Comparison of ENCODE assay signal across 27 cellular contexts in the genomic region with DNA sequence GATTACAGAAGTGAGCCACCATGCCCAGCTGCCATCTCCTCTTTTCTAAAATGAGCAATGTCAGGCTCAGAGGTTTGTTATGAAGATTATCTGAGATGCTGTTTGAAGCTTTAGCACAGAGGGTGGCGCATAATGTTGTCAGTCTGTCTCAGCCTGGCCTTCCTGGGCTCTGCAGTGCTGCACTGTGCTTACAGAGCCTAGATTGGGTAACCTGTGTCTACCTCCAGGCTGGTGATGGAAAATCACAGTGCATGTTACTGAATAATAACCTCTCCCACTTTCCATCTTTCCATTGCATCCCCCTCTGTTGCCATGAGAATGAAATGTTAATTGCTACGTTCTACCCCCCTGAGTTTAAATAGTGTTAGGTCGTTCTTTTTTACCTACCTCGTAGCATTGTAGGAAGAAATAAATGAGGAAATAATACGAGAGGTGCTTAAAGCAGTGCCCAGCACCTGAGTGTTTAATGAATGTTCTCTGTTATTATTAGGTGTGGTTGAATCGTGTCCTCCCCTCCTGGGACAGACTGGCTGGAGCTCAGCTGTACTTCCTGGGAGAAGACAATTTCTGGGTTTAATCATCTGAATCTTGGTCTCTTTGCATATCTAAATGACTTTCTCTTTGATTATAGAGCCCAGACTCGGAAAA. TPM values are rescaled to one million over a fixed set of nuclear protein-coding genes. Genes with fewer than 3 reads are reported as not detected.
DNase-seq lines count a peak whose midpoint lies in the region; ATAC-seq and TF ChIP-seq lines count a peak whose summit lies in the region.
"Had no signal": no experiment of that assay in that cellular context is flagged by ENCODE, and none has a peak within 500 bp of the region (broad histone marks: within the 10 kb centered on the region; RNA-seq: fewer than 3 reads in every experiment).

No MANE protein-coding gene starts in this region.

- intact Hi-C loops in IMR-90 (cut with micrococcal nuclease): no loop called here
- intact Hi-C loops in ascending aorta (cut with DNase I): loop anchor here (10.0 kb wide), 2 partner anchors 550 to 1030 kb away; no protein-coding TSS in a partner anchor
- intact Hi-C loops in left lung (cut with DNase I): no loop called here

- peaks cover 20% of the 10 kb centered on the region for H4K20me1 ChIP-seq in IMR-90 (ENCODE audit: insufficient read depth, low read length)

- H2BK120ac ChIP-seq in IMR-90 (ENCODE audit: low read depth, low read length): no peak overlapping the region

- no peak overlapping the region for H3K56ac ChIP-seq in IMR-90 (ENCODE audit: extremely low read depth, insufficient read depth, low read length)

- H2BK5ac ChIP-seq in IMR-90 (ENCODE audit: low read depth, low read length, poor library complexity, severe bottlenecking): no peak overlapping the region

- DNase-seq in IMR-90: no peak
- DNase-seq in ascending aorta (ENCODE audit: low spot score in 2 of 2): no peak
- DNase-seq in left lung: no peak
- DNase-seq in thoracic aorta (ENCODE audit: low spot score): no peak
- no peak for DNase-seq in activated effector memory CD4-positive, alpha-beta T cell treated with anti-CD3 and anti-CD28 coated beads, Interleukin-2, amount 50 U/mL, for 16 hours
- no peak for DNase-seq in effector memory CD4-positive, alpha-beta T cell
- no peak for DNase-seq in COLO668 (lab: John Stamatoyannopoulos, UW; ENCODE audit: unreplicated experiment)
- DNase-seq: GOT3, HFFc6, MM.1S, NCI-H1417, NCI-H1694, NCI-H2029 treated with DMSO at 0.1 percent for 48 hours, NCI-H2227 treated with DMSO at 0.1 percent for 48 hours, NCI-H510A, NCI-H69, SHP77 had no signal

- H2AK9ac ChIP-seq in IMR-90 (replicated peaks; ENCODE audit: low read depth, low read length, poor library complexity): no peak overlapping the region

- no peak overlapping the region for H3K9ac ChIP-seq in IMR-90 (ENCODE audit: low read depth, low read length)
- H3K9ac ChIP-seq: KMS-11 had no signal

- H2AK5ac ChIP-seq in IMR-90 (ENCODE audit: low read depth, low read length): peak overlapping the region; percentile 48; the same call in 1 of the 2 replicates

- H4K5ac ChIP-seq in IMR-90 (ENCODE audit: low read depth, low read length): no peak overlapping the region

- H3K9me1 ChIP-seq in IMR-90 (ENCODE audit: insufficient read depth, low read length): peaks cover 25% of the 10 kb centered on the region

- no peak overlapping the region for H3K14ac ChIP-seq in IMR-90 (replicated peaks; ENCODE audit: low read depth, low read length)

- H2BK15ac ChIP-seq in IMR-90 (ENCODE audit: low read depth, low read length): no peak overlapping the region

- peaks cover 3 to 44% of the 10 kb centered on the region in 2 experiments; a peak in 3 of 4 replicates for H3K79me1 ChIP-seq in IMR-90 (ENCODE audit: low read depth in 1 of 2, low read length in 2 of 2)

- H3K36me3 ChIP-seq in IMR-90 (ENCODE audit: control insufficient read depth, insufficient read depth, low read length): peaks cover 29% of the 10 kb centered on the region
- peaks cover 19 to 39% of the 10 kb centered on the region in 2 donors for H3K36me3 ChIP-seq in ascending aorta
- H3K36me3 ChIP-seq in left lung: peaks cover 0 to 38% of the 10 kb centered on the region in 2 donors
- H3K36me3 ChIP-seq in thoracic aorta: peaks cover 27% of the 10 kb centered on the region
- peaks cover 4% of the 10 kb centered on the region for H3K36me3 ChIP-seq in effector memory CD4-positive, alpha-beta T cell (ENCODE audit: control insufficient read depth, insufficient read depth, low read length)

- TF ChIP-seq RAD21 in IMR-90 (IDR thresholded peaks at IDR 0.05; ENCODE audit: low read length): no peak

- H2AFZ ChIP-seq in IMR-90 (replicated peaks; ENCODE audit: low read length, poor library complexity): no peak overlapping the region

- POLR2A ChIA-PET in IMR-90 (lab: Charles Lee; ENCODE audit: unreplicated experiment): no interaction called here

- H3K4me2 ChIP-seq in IMR-90 (ENCODE audit: low read depth, low read length): no peak overlapping the region
- H3K4me2 ChIP-seq: KMS-11 had no signal

- H3K4ac ChIP-seq in IMR-90 (ENCODE audit: low read depth, low read length): no peak overlapping the region

- no peak overlapping the region for H4K8ac ChIP-seq in IMR-90 (ENCODE audit: low read depth in 2 of 2, low read length in 2 of 2)

- H3K27ac ChIP-seq in IMR-90 (ENCODE audit: insufficient read depth, low read length): no peak overlapping the region
- H3K27ac ChIP-seq in ascending aorta: peak overlapping the region; percentile 74 to 91
- H3K27ac ChIP-seq in left lung: no peak overlapping the region
- peak overlapping the region; percentile 51 to 91 for H3K27ac ChIP-seq in thoracic aorta
- no peak overlapping the region for H3K27ac ChIP-seq in effector memory CD4-positive, alpha-beta T cell (ENCODE audit: insufficient read depth, low read length, poor library complexity, severe bottlenecking)
- H3K27ac ChIP-seq: KMS-11, RWPE1 had no signal

- no peaks in the 10 kb centered on the region for H3K9me3 ChIP-seq in IMR-90 (ENCODE audit: control insufficient read depth, insufficient read depth, low read length)
- no peaks in the 10 kb centered on the region for H3K9me3 ChIP-seq in ascending aorta
- no peaks in the 10 kb centered on the region for H3K9me3 ChIP-seq in left lung
- no peaks in the 10 kb centered on the region for H3K9me3 ChIP-seq in thoracic aorta
- H3K9me3 ChIP-seq in effector memory CD4-positive, alpha-beta T cell (ENCODE audit: control insufficient read depth, low read length): no peaks in the 10 kb centered on the region
- H3K9me3 ChIP-seq: HAP-1 had no signal

- H2BK20ac ChIP-seq in IMR-90 (ENCODE audit: low read depth, low read length): no peak overlapping the region

- no TSS peak for BruUV-seq in IMR-90 (replicated peaks; lab: Mats Ljungman, UMichigan)

- H3K23ac ChIP-seq in IMR-90 (ENCODE audit: low read depth, low read length): no peak overlapping the region

- ATAC-seq in IMR-90 (ENCODE audit: low read depth): no peak
- ATAC-seq in left lung: peak; percentile 55
- no peak for ATAC-seq in thoracic aorta (ENCODE audit: insufficient number of reproducible peaks, low FRiP score, low read depth)
- ATAC-seq: Panc1 had no signal

- TF ChIP-seq CTCF in IMR-90 (conservative IDR thresholded peaks at IDR 0.05; ENCODE audit: low read depth, low read length): no peak
- no peak for TF ChIP-seq CTCF in ascending aorta (IDR thresholded peaks at IDR 0.05)
- no peak for TF ChIP-seq CTCF in left lung (IDR thresholded peaks at IDR 0.05)
- no peak for TF ChIP-seq CTCF in thoracic aorta (IDR thresholded peaks at IDR 0.05)

- H4K91ac ChIP-seq in IMR-90 (ENCODE audit: insufficient read depth, low read depth, low read length): no peak overlapping the region

- no peak for TF ChIP-seq POLR2A in IMR-90 (IDR thresholded peaks at IDR 0.05; ENCODE audit: low read depth, low read length)

- H3K27me3 ChIP-seq in IMR-90 (ENCODE audit: control insufficient read depth, insufficient read depth, low read length): no peaks in the 10 kb centered on the region
- no peaks in the 10 kb centered on the region for H3K27me3 ChIP-seq in ascending aorta
- no peaks in the 10 kb centered on the region for H3K27me3 ChIP-seq in left lung
- no peaks in the 10 kb centered on the region for H3K27me3 ChIP-seq in thoracic aorta (replicated peaks; ENCODE audit: insufficient read depth)
- H3K27me3 ChIP-seq in effector memory CD4-positive, alpha-beta T cell (replicated peaks; ENCODE audit: control insufficient read depth, insufficient read depth, low read length, poor library complexity, severe bottlenecking): no peaks in the 10 kb centered on the region

- in situ Hi-C loops in IMR-90 (cut with MboI; ENCODE audit: low sequenced_read_pairs): loop anchor here (25.0 kb wide), 1 partner anchor 1173 kb away; no protein-coding TSS in a partner anchor

- CTCF ChIA-PET in IMR-90 (lab: Yijun Ruan, JAX): no interaction called here

- peaks cover 21% of the 10 kb centered on the region for H3K4me1 ChIP-seq in IMR-90 (ENCODE audit: control insufficient read depth, insufficient read depth, low read length)
- peaks cover 15 to 35% of the 10 kb centered on the region in 2 donors for H3K4me1 ChIP-seq in ascending aorta
- peaks cover 6 to 30% of the 10 kb centered on the region in 2 donors for H3K4me1 ChIP-seq in left lung
- H3K4me1 ChIP-seq in thoracic aorta (ENCODE audit: control insufficient read depth in 1 of 2, low read depth in 2 of 2): peaks cover 43 to 68% of the 10 kb centered on the region in 2 donors
- peaks cover 2% of the 10 kb centered on the region for H3K4me1 ChIP-seq in effector memory CD4-positive, alpha-beta T cell (ENCODE audit: control insufficient read depth, insufficient read depth, low read length, poor library complexity, severe bottlenecking)

- dilution Hi-C loops in IMR-90 (cut with HindIII; ENCODE audit: low sequenced_read_pairs, unreplicated experiment): no loop called here

- H3K4me3 ChIP-seq in IMR-90 (ENCODE audit: insufficient read depth, low read depth, low read length) (no peak overlapping the region), ascending aorta (no peak overlapping the region), left lung (no peak overlapping the region), thoracic aorta (no peak overlapping the region)
- H3K4me3 ChIP-seq in effector memory CD4-positive, alpha-beta T cell (ENCODE audit: insufficient read depth, low read depth, low read length, poor library complexity, severe bottlenecking): no peak overlapping the region
- H3K4me3 ChIP-seq: HAP-1 had no signal

- no peak overlapping the region for H3K18ac ChIP-seq in IMR-90 (ENCODE audit: low read depth, low read length)

- WGBS in IMR-90 (ENCODE audit: extremely low coverage in 2 of 2, insufficient read length in 1 of 2), 2 experiments: no CpG with 5 or more reads among the region's 7 CpGs

TF ChIP-seq in IMR-90, 13 proteins besides CTCF, POLR2A, EP300 and RAD21 (continues in another document):
- no peak for TF ChIP-seq MXI1 (IDR thresholded peaks at IDR 0.05; ENCODE audit: borderline replicate concordance, low read depth, low read length)

RNA-seq across cellular contexts. Expression of a gene that starts 6.2 kb away (rescaled TPM):
- total RNA-seq in IMR-90 (2012; rRNA removed) (51.4 and 62.2 TPM in 2 replicates), ascending aorta (23.5 TPM), left lung (10 to 100 TPM; 27.9 to 36.9 TPM), thoracic aorta (100 to 1,000 TPM; 110 to 112 TPM)
- 17.0 and 21.0 TPM in 2 replicates for polyA plus RNA-seq in IMR-90 (2012; rRNA removed)
- polyA plus RNA-seq in IMR-90 (2012; cell fraction: cytosol; rRNA removed): 18.4 and 24.0 TPM in 2 replicates
- 6.1 and 10.8 TPM in 2 replicates for polyA plus RNA-seq in IMR-90 (2012; cell fraction: nucleus; rRNA removed; ENCODE audit: low replicate concordance)

RNA-seq across cellular contexts. Expression of a gene that starts 14.0 kb away (rescaled TPM):
- total RNA-seq in IMR-90 (2012; rRNA removed) (not detected in 2 replicates), ascending aorta (0.32 TPM), left lung (1 to 10 TPM in 1 of 2 donors, not detected in 1; 6.4 TPM), thoracic aorta (not detected)
- not detected in 2 replicates for polyA plus RNA-seq in IMR-90 (2012; rRNA removed)
- polyA plus RNA-seq in IMR-90 (2012; cell fraction: cytosol; rRNA removed): not detected in 2 replicates
- polyA plus RNA-seq in IMR-90 (2012; cell fraction: nucleus; rRNA removed; ENCODE audit: low replicate concordance): 0.02 TPM in 1 of 2 replicates, not detected in the other
- total RNA-seq: A172, G401, HFFc6 had no signal
- polyA plus RNA-seq: BJ, IgD-negative memory B cell had no signal

RNA-seq across cellular contexts. Expression of a gene that starts 46.7 kb away (rescaled TPM):
- total RNA-seq in IMR-90 (2012; rRNA removed): not detected in 2 replicates
- polyA plus RNA-seq in IMR-90 (2012; rRNA removed): not detected in 2 replicates
- polyA plus RNA-seq in IMR-90 (2012; cell fraction: cytosol; rRNA removed): not detected in 2 replicates
- not detected in 2 replicates for polyA plus RNA-seq in IMR-90 (2012; cell fraction: nucleus; rRNA removed; ENCODE audit: low replicate concordance)
- not detected for total RNA-seq in ascending aorta
- not detected for total RNA-seq in left lung
- not detected for total RNA-seq in thoracic aorta
- total RNA-seq: A172, Daoy, G401, HFFc6, SK-MEL-5 had no signal
- polyA plus RNA-seq: BJ, IgD-negative memory B cell had no signal

Comparison
In these comparisons a context has a peak if more than half of its experiments do, and no peak if none do; other contexts are left out.
1. H3K27ac ChIP-seq: peak in ascending aorta (2 of 2) and thoracic aorta (2 of 2); none in IMR-90 (single experiment), left lung (0 of 2) and effector memory CD4-positive, alpha-beta T cell (single experiment).